8 cellular contexts compared by ENCODE assay signal in the genomic region with DNA sequence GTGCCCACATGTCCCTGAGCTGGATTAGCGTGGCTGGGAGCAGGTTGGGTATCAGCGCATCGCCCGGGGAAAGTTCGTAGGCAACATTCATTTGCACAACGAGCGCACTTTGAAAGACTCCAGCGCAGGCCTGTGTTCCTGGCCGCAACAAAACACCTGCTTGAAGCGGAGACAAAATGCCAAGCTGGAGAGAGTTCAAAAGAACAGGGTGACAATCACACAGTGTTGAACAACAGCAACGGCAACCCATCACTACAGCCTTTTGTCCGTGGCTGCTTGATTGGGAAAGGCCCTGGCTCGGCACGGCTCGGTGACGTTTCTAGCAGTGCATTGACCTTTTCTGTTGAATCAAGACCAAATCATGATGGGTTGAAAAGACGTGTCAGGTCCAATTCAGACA.
"Had no signal": no experiment of that assay in that cellular context is flagged by ENCODE, and none has a peak within 500 bp of the region (broad histone marks: within the 10 kb centered on the region; RNA-seq: fewer than 3 reads in every experiment).

No MANE protein-coding gene starts in this region.

- H3K4me3 ChIP-seq: HAP-1 had no signal

- ATAC-seq: HCT116, HepG2 had no signal

- H3K4me1 ChIP-seq: HAP-1 had no signal

- H3K27ac ChIP-seq: HL-60 had no signal

- DNase-seq: GOT3, H7, HFFc6, KBM-7 had no signal

- H3K36me3 ChIP-seq: HAP-1 had no signal

- H3K9me3 ChIP-seq: HAP-1 had no signal
